In genomic region chr11:30463266-30463665, GRCh38 we compare ENCODE assay signal across 21 cellular contexts.
"Had no signal": no experiment of that assay in that cellular context is flagged by ENCODE, and none has a peak within 500 bp of the region (broad histone marks: within the 10 kb centered on the region; RNA-seq: fewer than 3 reads in every experiment).

No MANE protein-coding gene starts in this region.

- H3K36me3 ChIP-seq: esophagus muscularis mucosa, gastroesophageal sphincter, heart left ventricle, left lung, pancreas, right lobe of liver, transverse colon, upper lobe of right lung, uterus had no signal

- DNase-seq: dorsolateral prefrontal cortex; effector CD4-positive, alpha-beta T cell; foreskin keratinocyte; heart left ventricle; hippocampal formation; left cardiac atrium; left lung; mesendoderm; natural killer cell; occipital lobe; pancreas; right lobe of liver; small intestine; stimulated activated CD4-positive, alpha-beta T cell treated with anti-CD3 and anti-CD28 coated beads, Interleukin-15, amount 100 ng/mL, for 24 hours; stimulated activated CD4-positive, alpha-beta T cell treated with anti-CD3 and anti-CD28 coated beads, Interleukin-2, amount 100 ng/mL, for 48 hours; stimulated activated naive B cell treated with anti-CD40 and anti-IgM and Interleukin-4, amounts not matched to agents 10 μg/mL and 1 μg/mL and 100 μg/mL, for 72 hours; transverse colon; upper lobe of right lung; uterus had no signal

- H3K4me3 ChIP-seq: dorsolateral prefrontal cortex, esophagus muscularis mucosa, gastroesophageal sphincter, heart left ventricle, left lung, pancreas, right lobe of liver, transverse colon, upper lobe of right lung, uterus had no signal

- H3K4me1 ChIP-seq: foreskin keratinocyte, left lung, right lobe of liver, transverse colon, upper lobe of right lung, uterus had no signal

- H3K27me3 ChIP-seq: dorsolateral prefrontal cortex, esophagus muscularis mucosa, foreskin keratinocyte, gastroesophageal sphincter, heart left ventricle, left lung, pancreas, right lobe of liver, transverse colon, upper lobe of right lung, uterus had no signal

- H3K27ac ChIP-seq: dorsolateral prefrontal cortex, esophagus muscularis mucosa, foreskin keratinocyte, left lung, pancreas, right lobe of liver, transverse colon, upper lobe of right lung, uterus had no signal

- ATAC-seq: foreskin keratinocyte; gastroesophageal sphincter; heart left ventricle; left cardiac atrium; left lung; natural killer cell; pancreas; right lobe of liver; stimulated activated naive B cell treated with anti-CD40 and anti-IgM and Interleukin-4, amounts not matched to agents 10 μg/mL and 1 μg/mL and 100 μg/mL, for 72 hours; upper lobe of right lung had no signal

- H3K9me3 ChIP-seq: esophagus muscularis mucosa, gastroesophageal sphincter, heart left ventricle, left lung, pancreas, right lobe of liver, transverse colon, upper lobe of right lung, uterus had no signal
